1 cellular context compared by ENCODE assay signal in genomic region chr14:75648066-75648838, GRCh38.
TF ChIP-seq lines count a peak whose summit lies in the region.

No MANE protein-coding gene starts in this region.

TF ChIP-seq in HepG2, 621 proteins besides CTCF, POLR2A, EP300 and RAD21 (continued from another document and continues in another):
- TF ChIP-seq ZNF710 (CRISPR knock-in tag; IDR thresholded peaks at IDR 0.05; ENCODE audit: borderline replicate concordance) (peak; percentile 97), ZNF513 (CRISPR knock-in tag; conservative IDR thresholded peaks at IDR 0.05) (no peak), ZNF841 (CRISPR knock-in tag; IDR thresholded peaks at IDR 0.05; ENCODE audit: borderline replicate concordance) (no peak), NCOA5 (CRISPR knock-in tag; IDR thresholded peaks at IDR 0.05) (no peak), CHD2 (IDR thresholded peaks at IDR 0.05; ENCODE audit: low read depth, low read length) (no peak), ZNF550 (CRISPR knock-in tag; IDR thresholded peaks at IDR 0.05; ENCODE audit: borderline replicate concordance) (no peak), POLR2AphosphoS5 (IDR thresholded peaks at IDR 0.05; ENCODE audit: low read depth, low read length) (peak; percentile 36; the same call in 1 of the 2 replicates), TGIF2 (CRISPR knock-in tag; IDR thresholded peaks at IDR 0.05) (peak; percentile 80; the same call in 1 of the 2 replicates), ARID4A (CRISPR knock-in tag; IDR thresholded peaks at IDR 0.05; ENCODE audit: borderline replicate concordance) (peak; percentile 75; the same call in 1 of the 2 replicates), MIXL1 (CRISPR knock-in tag; IDR thresholded peaks at IDR 0.05) (peak; percentile 94), HMG20A (CRISPR knock-in tag; IDR thresholded peaks at IDR 0.05; ENCODE audit: borderline replicate concordance) (peak; percentile 99), TBP (CRISPR knock-in tag; IDR thresholded peaks at IDR 0.05) (no peak), RFX5 (IDR thresholded peaks at IDR 0.05; ENCODE audit: low read depth, low read length) (no peak), MEF2D (CRISPR knock-in tag; IDR thresholded peaks at IDR 0.05) (no peak; the same call in 1 of the 2 replicates), MTF2 (CRISPR knock-in tag; IDR thresholded peaks at IDR 0.05; ENCODE audit: borderline replicate concordance) (no peak), HOMEZ (CRISPR knock-in tag; IDR thresholded peaks at IDR 0.05; ENCODE audit: low read depth) (peak; percentile 83; the same call in 1 of the 2 replicates), HDAC1 (CRISPR knock-in tag; IDR thresholded peaks at IDR 0.05) (peak; percentile 94), ZNF235 (CRISPR knock-in tag; IDR thresholded peaks at IDR 0.05; ENCODE audit: borderline replicate concordance) (no peak), THAP9 (CRISPR knock-in tag; IDR thresholded peaks at IDR 0.05; ENCODE audit: borderline replicate concordance) (no peak), ZFP1 (CRISPR knock-in tag; IDR thresholded peaks at IDR 0.05) (peak; percentile 85; the same call in 1 of the 2 replicates), MAF1 (CRISPR knock-in tag; IDR thresholded peaks at IDR 0.05; ENCODE audit: borderline replicate concordance) (no peak), RARA (CRISPR knock-in tag; IDR thresholded peaks at IDR 0.05) (peak; percentile 99), KMT2B (CRISPR knock-in tag; IDR thresholded peaks at IDR 0.05) (peak; percentile 59; the same call in 1 of the 2 replicates), ZNF589 (CRISPR knock-in tag; conservative IDR thresholded peaks at IDR 0.05) (peak; percentile 85; the same call in 1 of the 2 replicates), ZNF317 (CRISPR knock-in tag; IDR thresholded peaks at IDR 0.05) (peak; percentile 68; the same call in 1 of the 2 replicates), ATF1 (CRISPR knock-in tag; IDR thresholded peaks at IDR 0.05) (peak; percentile 55), KDM3A (CRISPR knock-in tag; IDR thresholded peaks at IDR 0.05; ENCODE audit: low read depth) (peak; percentile 96), BRD4 (CRISPR knock-in tag; IDR thresholded peaks at IDR 0.05) (peak; percentile 83), THAP11 (CRISPR knock-in tag; IDR thresholded peaks at IDR 0.05) (peak; percentile 79), DNMT1 (CRISPR knock-in tag; IDR thresholded peaks at IDR 0.05) (no peak), DMTF1 (CRISPR knock-in tag; IDR thresholded peaks at IDR 0.05) (no peak), REL (CRISPR knock-in tag; conservative IDR thresholded peaks at IDR 0.05) (peak; percentile 55; the same call in 1 of the 2 replicates), ZNF883 (CRISPR knock-in tag; IDR thresholded peaks at IDR 0.05; ENCODE audit: not compliant biosample characterization) (no peak), ISX (CRISPR knock-in tag; conservative IDR thresholded peaks at IDR 0.05) (no peak), MTERF4 (CRISPR knock-in tag; IDR thresholded peaks at IDR 0.05) (no peak), ZNF580 (CRISPR knock-in tag; IDR thresholded peaks at IDR 0.05; ENCODE audit: borderline replicate concordance, low read depth) (peak; percentile 86; the same call in 1 of the 2 replicates), NR2C2 (CRISPR knock-in tag; IDR thresholded peaks at IDR 0.05; ENCODE audit: borderline replicate concordance) (peak; percentile 87), MLX (CRISPR knock-in tag; IDR thresholded peaks at IDR 0.05) (peak; percentile 96), NCOR1 (IDR thresholded peaks at IDR 0.05; ENCODE audit: borderline replicate concordance, low read length) (peak; percentile 73; the same call in 1 of the 2 replicates), ZNF343 (CRISPR knock-in tag; IDR thresholded peaks at IDR 0.05) (no peak), ZMYM4 (CRISPR knock-in tag; IDR thresholded peaks at IDR 0.05) (peak; percentile 77), UBTF (CRISPR knock-in tag; IDR thresholded peaks at IDR 0.05) (peak; percentile 67), BRCA1 (CRISPR knock-in tag; IDR thresholded peaks at IDR 0.05) (0 out of 2 replicates have a peak, but pooled peaks have one; percentile 41)
